1 cellular context compared by ENCODE assay signal in genomic region chr14:70530417-70530816, GRCh38.
TF ChIP-seq lines count a peak whose summit lies in the region.

No MANE protein-coding gene starts in this region.

TF ChIP-seq in A549, 52 proteins besides CTCF, POLR2A, EP300 and RAD21 (continued from another document):
- TF ChIP-seq PBX3 (IDR thresholded peaks at IDR 0.05) (no peak), HOXA7 (CRISPR knock-in tag; IDR thresholded peaks at IDR 0.05) (no peak), HEYL (CRISPR knock-in tag; IDR thresholded peaks at IDR 0.05) (no peak), CBX2 (IDR thresholded peaks at IDR 0.05; ENCODE audit: borderline replicate concordance, low read depth) (no peak), EHMT2 (IDR thresholded peaks at IDR 0.05; ENCODE audit: low read depth) (no peak), CEBPB (IDR thresholded peaks at IDR 0.05) (no peak), HMGXB4 (CRISPR knock-in tag; IDR thresholded peaks at IDR 0.05; ENCODE audit: borderline replicate concordance) (no peak), SMC3 (IDR thresholded peaks at IDR 0.05) (no peak), MYC (IDR thresholded peaks at IDR 0.05; ENCODE audit: borderline replicate concordance, low read length) (no peak), MAX (IDR thresholded peaks at IDR 0.05) (no peak), RFX5 (IDR thresholded peaks at IDR 0.05) (no peak), NR3C1 (IDR thresholded peaks at IDR 0.05) (no peak), JUNB (IDR thresholded peaks at IDR 0.05) (no peak)
